Comparison of ENCODE assay signal across 1 cellular context in genomic region chr3:123783811-123784210, GRCh38.
TF ChIP-seq lines count a peak whose summit lies in the region.

No MANE protein-coding gene starts in this region.

TF ChIP-seq in IMR-90, 13 proteins besides CTCF, POLR2A, EP300 and RAD21 (continued from another document):
- TF ChIP-seq, protein P1, sequence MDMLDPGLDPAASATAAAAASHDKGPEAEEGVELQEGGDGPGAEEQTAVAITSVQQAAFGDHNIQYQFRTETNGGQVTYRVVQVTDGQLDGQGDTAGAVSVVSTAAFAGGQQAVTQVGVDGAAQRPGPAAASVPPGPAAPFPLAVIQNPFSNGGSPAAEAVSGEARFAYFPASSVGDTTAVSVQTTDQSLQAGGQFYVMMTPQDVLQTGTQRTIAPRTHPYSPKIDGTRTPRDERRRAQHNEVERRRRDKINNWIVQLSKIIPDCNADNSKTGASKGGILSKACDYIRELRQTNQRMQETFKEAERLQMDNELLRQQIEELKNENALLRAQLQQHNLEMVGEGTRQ (IDR thresholded peaks at IDR 0.05; ENCODE audit: low read depth, low read length), result no peak
